In the genomic region with DNA sequence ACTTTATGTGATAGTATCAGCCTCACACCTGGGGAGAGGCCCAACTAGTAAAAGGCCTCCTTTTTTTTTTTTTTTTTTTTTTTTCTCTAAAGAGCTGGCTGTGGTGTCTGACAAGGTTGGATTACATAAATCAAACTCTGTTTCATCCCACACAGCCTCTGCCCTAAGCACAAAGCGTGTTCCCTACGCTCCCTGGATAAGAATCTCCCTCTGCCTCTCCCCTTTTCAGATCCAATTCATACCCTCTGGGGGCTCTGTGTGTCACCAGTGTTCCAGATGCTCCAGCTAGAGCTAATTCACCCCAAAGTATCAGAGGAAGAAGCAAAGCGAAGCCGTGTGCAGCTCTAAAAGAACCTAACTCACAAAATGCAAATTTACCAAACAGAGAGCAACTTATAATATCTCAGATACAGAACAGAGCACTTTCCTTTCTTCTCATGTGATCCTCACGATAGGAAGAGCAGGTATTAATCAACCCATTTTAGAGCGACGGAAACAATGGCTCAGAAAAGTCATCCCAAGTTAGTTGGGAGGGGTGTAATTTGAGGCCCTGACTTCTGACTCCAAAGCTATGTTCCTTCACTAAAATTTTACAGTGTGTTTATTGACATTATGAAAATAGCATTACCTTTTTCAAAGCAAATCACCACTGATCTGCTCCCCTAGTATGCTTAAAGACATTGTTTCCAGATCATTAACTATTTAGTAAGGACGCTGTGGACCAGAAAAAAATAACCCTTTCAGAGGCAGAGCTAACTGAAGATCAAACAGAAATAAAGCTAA, we compare ENCODE assay signal across 9 cellular contexts. TPM values are rescaled to one million over a fixed set of nuclear protein-coding genes. Genes with fewer than 3 reads are reported as not detected.
DNase-seq lines count a peak whose midpoint lies in the region; ATAC-seq lines count a peak whose summit lies in the region.
"Had no signal": no experiment of that assay in that cellular context is flagged by ENCODE, and none has a peak within 500 bp of the region (broad histone marks: within the 10 kb centered on the region; RNA-seq: fewer than 3 reads in every experiment).

No MANE protein-coding gene starts in this region.

- peaks cover 80% of the 10 kb centered on the region for H3K4me1 Mint-ChIP-seq in activated T-helper 1 cell treated with anti-CD3 and anti-CD28 coated beads, Interleukin-12 subunit alpha, Interleukin-12 subunit beta, Interleukin-2, Interleukin-4 antibody, amounts not matched to agents 30 ng/mL and 10 ng/mL and 1 ng/mL, durations not matched to agents 14 hours and 24 hours and 36 hours (ENCODE audit: low read depth)

- peak; percentile 29 for ATAC-seq in GM18870 (IDR thresholded peaks at IDR 0.05; ENCODE audit: unreplicated experiment)
- ATAC-seq in HG02642 (IDR thresholded peaks at IDR 0.05; ENCODE audit: poor library complexity, unreplicated experiment), result peak; percentile 33
- ATAC-seq in GM21737 (IDR thresholded peaks at IDR 0.05; ENCODE audit: unreplicated experiment), result no peak

- no peaks in the 10 kb centered on the region for H3K9me3 Mint-ChIP-seq in activated T-helper 1 cell treated with anti-CD3 and anti-CD28 coated beads, Interleukin-12 subunit alpha, Interleukin-12 subunit beta, Interleukin-2, Interleukin-4 antibody, amounts not matched to agents 30 ng/mL and 10 ng/mL and 1 ng/mL, durations not matched to agents 14 hours and 24 hours and 36 hours

- H3K4me3 Mint-ChIP-seq in activated T-helper 1 cell treated with anti-CD3 and anti-CD28 coated beads, Interleukin-12 subunit alpha, Interleukin-12 subunit beta, Interleukin-2, Interleukin-4 antibody, amounts not matched to agents 30 ng/mL and 10 ng/mL and 1 ng/mL, durations not matched to agents 14 hours and 24 hours and 36 hours, result peak overlapping the region; percentile 8

- DNase-seq in activated T-helper 1 cell treated with anti-CD3 and anti-CD28 coated beads, Interleukin-12 subunit alpha, Interleukin-12 subunit beta, Interleukin-2, Interleukin-4 antibody, amounts not matched to agents 30 ng/mL and 10 ng/mL and 1 ng/mL, durations not matched to agents 14 hours and 24 hours and 36 hours (ENCODE audit: low spot score), result no peak
- DNase-seq in renal cortical epithelial cell (ENCODE audit: low read depth) (peak; percentile 47), A172 (ENCODE audit: low spot score) (no peak), NCI-H748 (lab: John Stamatoyannopoulos, UW; ENCODE audit: unreplicated experiment) (no peak)
- DNase-seq in effector CD4-positive, alpha-beta T cell, result no peak
- DNase-seq: OCI-M1 had no signal

- no peaks in the 10 kb centered on the region for H3K27me3 Mint-ChIP-seq in activated T-helper 1 cell treated with anti-CD3 and anti-CD28 coated beads, Interleukin-12 subunit alpha, Interleukin-12 subunit beta, Interleukin-2, Interleukin-4 antibody, amounts not matched to agents 30 ng/mL and 10 ng/mL and 1 ng/mL, durations not matched to agents 14 hours and 24 hours and 36 hours (ENCODE audit: insufficient read depth)

- intact Hi-C loops in activated T-helper 1 cell treated with anti-CD3 and anti-CD28 coated beads, Interleukin-12 subunit alpha, Interleukin-12 subunit beta, Interleukin-2, Interleukin-4 antibody, amounts not matched to agents 30 ng/mL and 10 ng/mL and 1 ng/mL, durations not matched to agents 14 hours and 24 hours and 36 hours (cut with micrococcal nuclease), result loop anchor here (5.0 kb wide), 1 partner anchor 464 kb away; no protein-coding TSS in a partner anchor

- H3K36me3 Mint-ChIP-seq in activated T-helper 1 cell treated with anti-CD3 and anti-CD28 coated beads, Interleukin-12 subunit alpha, Interleukin-12 subunit beta, Interleukin-2, Interleukin-4 antibody, amounts not matched to agents 30 ng/mL and 10 ng/mL and 1 ng/mL, durations not matched to agents 14 hours and 24 hours and 36 hours (ENCODE audit: low read depth), result peaks cover 22% of the 10 kb centered on the region

- H3K27ac Mint-ChIP-seq in activated T-helper 1 cell treated with anti-CD3 and anti-CD28 coated beads, Interleukin-12 subunit alpha, Interleukin-12 subunit beta, Interleukin-2, Interleukin-4 antibody, amounts not matched to agents 30 ng/mL and 10 ng/mL and 1 ng/mL, durations not matched to agents 14 hours and 24 hours and 36 hours, result peak overlapping the region; percentile 80

RNA-seq across cellular contexts. Expression of a gene that starts 12.4 kb away (rescaled TPM):
- 10.1 and 16.5 TPM in 2 replicates for total RNA-seq in activated T-helper 1 cell treated with anti-CD3 and anti-CD28 coated beads, Interleukin-12 subunit alpha, Interleukin-12 subunit beta, Interleukin-2, Interleukin-4 antibody, amounts not matched to agents 30 ng/mL and 10 ng/mL and 1 ng/mL, durations not matched to agents 14 hours and 24 hours and 36 hours
- 10.8 and 27.2 TPM in 2 replicates for total RNA-seq in renal cortical epithelial cell
- 0.83 and 1.8 TPM in 2 replicates for total RNA-seq in A172 (2014; rRNA removed; shearing (Covaris generic))

RNA-seq across cellular contexts. Expression of a gene that starts 57.3 kb away (rescaled TPM):
- total RNA-seq in activated T-helper 1 cell treated with anti-CD3 and anti-CD28 coated beads, Interleukin-12 subunit alpha, Interleukin-12 subunit beta, Interleukin-2, Interleukin-4 antibody, amounts not matched to agents 30 ng/mL and 10 ng/mL and 1 ng/mL, durations not matched to agents 14 hours and 24 hours and 36 hours, result 144 and 147 TPM in 2 replicates
- 254 and 635 TPM in 2 replicates for total RNA-seq in renal cortical epithelial cell
- total RNA-seq in A172 (2014; rRNA removed; shearing (Covaris generic)), result 337 and 421 TPM in 2 replicates
